In genomic region chr11:61980783-61981541, GRCh38 we compare ENCODE assay signal across 1 cellular context.
A peak's percentile ranks its signal among the peaks of the same experiment; 100 is the strongest.
TF ChIP-seq lines count a peak whose summit lies in the region.

No MANE protein-coding gene starts in this region.

TF ChIP-seq in HepG2, 621 proteins besides CTCF, POLR2A, EP300 and RAD21 (continued from another document and continues in another):
- TF ChIP-seq ZUFSP (CRISPR knock-in tag; IDR thresholded peaks at IDR 0.05; ENCODE audit: borderline replicate concordance): no peak
- TF ChIP-seq NCOA5 (CRISPR knock-in tag; IDR thresholded peaks at IDR 0.05): no peak
- TF ChIP-seq KMT2B (CRISPR knock-in tag; IDR thresholded peaks at IDR 0.05): no peak
- no peak for TF ChIP-seq MXD1 (CRISPR knock-in tag; IDR thresholded peaks at IDR 0.05)
- no peak for TF ChIP-seq PRDM10 (CRISPR knock-in tag; IDR thresholded peaks at IDR 0.05; ENCODE audit: low read depth)
- no peak for TF ChIP-seq BCL3 (CRISPR knock-in tag; IDR thresholded peaks at IDR 0.05)
- TF ChIP-seq ZNF460 (CRISPR knock-in tag; IDR thresholded peaks at IDR 0.05; ENCODE audit: borderline replicate concordance): no peak
- TF ChIP-seq NFE2 (CRISPR knock-in tag; IDR thresholded peaks at IDR 0.05): no peak
- no peak for TF ChIP-seq ZNF562 (CRISPR knock-in tag; IDR thresholded peaks at IDR 0.05; ENCODE audit: borderline replicate concordance)
- no peak for TF ChIP-seq RNF2 (conservative IDR thresholded peaks at IDR 0.05; ENCODE audit: low read depth)
- TF ChIP-seq DPF2 (CRISPR knock-in tag; IDR thresholded peaks at IDR 0.05; ENCODE audit: borderline replicate concordance, low read depth): peak; percentile 81; the same call in 1 of the 2 replicates
- TF ChIP-seq XBP1 (CRISPR knock-in tag; IDR thresholded peaks at IDR 0.05): no peak
- no peak for TF ChIP-seq TIGD3 (CRISPR knock-in tag; IDR thresholded peaks at IDR 0.05; ENCODE audit: borderline replicate concordance)
- TF ChIP-seq HES4 (CRISPR knock-in tag; IDR thresholded peaks at IDR 0.05; ENCODE audit: borderline replicate concordance): no peak
- no peak for TF ChIP-seq KDM5B (CRISPR knock-in tag; IDR thresholded peaks at IDR 0.05; ENCODE audit: borderline replicate concordance)
- no peak for TF ChIP-seq SRSF9 (IDR thresholded peaks at IDR 0.05; ENCODE audit: borderline replicate concordance, insufficient read depth, low read depth, low read length, poor library complexity, severe bottlenecking)
- TF ChIP-seq ZNF142 (CRISPR knock-in tag; IDR thresholded peaks at IDR 0.05): no peak
- peak; percentile 42; the same call in 1 of the 2 replicates for TF ChIP-seq ZNF44 (CRISPR knock-in tag; IDR thresholded peaks at IDR 0.05)
- peak; percentile 77; the same call in 1 of the 2 replicates for TF ChIP-seq BRF2 (CRISPR knock-in tag; IDR thresholded peaks at IDR 0.05)
- TF ChIP-seq RFX5 (IDR thresholded peaks at IDR 0.05; ENCODE audit: low read depth, low read length): no peak
- no peak for TF ChIP-seq TCF7L2 (IDR thresholded peaks at IDR 0.05; ENCODE audit: low read depth, low read length)
- TF ChIP-seq FIP1L1 (IDR thresholded peaks at IDR 0.05; ENCODE audit: borderline replicate concordance, insufficient read depth, low read depth, low read length): no peak
- no peak for TF ChIP-seq U2AF1 (optimal IDR thresholded peaks at IDR 0.05; ENCODE audit: low read depth, low read length)
- no peak for TF ChIP-seq ZBTB20 (CRISPR knock-in tag; IDR thresholded peaks at IDR 0.05; ENCODE audit: borderline replicate concordance, low read depth)
- no peak for TF ChIP-seq ATRX (CRISPR knock-in tag; IDR thresholded peaks at IDR 0.05; ENCODE audit: borderline replicate concordance)
- TF ChIP-seq TFDP2 (CRISPR knock-in tag; IDR thresholded peaks at IDR 0.05): 0 out of 2 replicates have a peak, but pooled peaks have one; percentile 21
- no peak for TF ChIP-seq BRD4 (CRISPR knock-in tag; IDR thresholded peaks at IDR 0.05)
- no peak for TF ChIP-seq TRIM22 (IDR thresholded peaks at IDR 0.05)
- no peak for TF ChIP-seq THAP8 (CRISPR knock-in tag; IDR thresholded peaks at IDR 0.05; ENCODE audit: borderline replicate concordance)
- TF ChIP-seq SKI (IDR thresholded peaks at IDR 0.05; ENCODE audit: partially characterized antibody): peak; percentile 75
- no peak for TF ChIP-seq ZNF879 (CRISPR knock-in tag; IDR thresholded peaks at IDR 0.05)
- no peak for TF ChIP-seq ZSCAN5A (CRISPR knock-in tag; IDR thresholded peaks at IDR 0.05; ENCODE audit: borderline replicate concordance)
- no peak for TF ChIP-seq ELK4 (CRISPR knock-in tag; IDR thresholded peaks at IDR 0.05; ENCODE audit: borderline replicate concordance)
